ENCODE assay signal across 1 cellular context in genomic region chr2:108370080-108370479, GRCh38.
TF ChIP-seq lines count a peak whose summit lies in the region.

No MANE protein-coding gene starts in this region.

TF ChIP-seq in GM12878, 131 proteins besides CTCF, POLR2A, EP300 and RAD21:
- TF ChIP-seq GATAD2B (conservative IDR thresholded peaks at IDR 0.05; ENCODE audit: low read depth): no peak
- no peak for TF ChIP-seq CBX5 (IDR thresholded peaks at IDR 0.05; ENCODE audit: low read depth)
- no peak for TF ChIP-seq SPI1 (IDR thresholded peaks at IDR 0.05; ENCODE audit: borderline replicate concordance, insufficient read depth, low read depth, low read length)
- TF ChIP-seq NKRF (conservative IDR thresholded peaks at IDR 0.05): no peak
- no peak for TF ChIP-seq CREM (IDR thresholded peaks at IDR 0.05; ENCODE audit: low read depth)
- no peak for TF ChIP-seq SKIL (IDR thresholded peaks at IDR 0.05; ENCODE audit: low read depth, poor library complexity, severe bottlenecking)
- TF ChIP-seq SUZ12 (IDR thresholded peaks at IDR 0.05; ENCODE audit: unreplicated experiment): no peak
- TF ChIP-seq SIN3A (IDR thresholded peaks at IDR 0.05; ENCODE audit: low read depth, low read length): no peak
- no peak for TF ChIP-seq ATF7 (IDR thresholded peaks at IDR 0.05; ENCODE audit: low read depth)
- TF ChIP-seq SUPT20H (IDR thresholded peaks at IDR 0.05; ENCODE audit: borderline replicate concordance, control insufficient read depth, low read depth, low read length): no peak
- no peak for TF ChIP-seq EGR1 (IDR thresholded peaks at IDR 0.05; ENCODE audit: borderline replicate concordance in 1 of 2, low read depth in 2 of 2, low read length in 2 of 2)
- TF ChIP-seq HDAC2 (IDR thresholded peaks at IDR 0.05): no peak
- no peak for TF ChIP-seq MAX (IDR thresholded peaks at IDR 0.05; ENCODE audit: low read depth, low read length)
- no peak for TF ChIP-seq NFYA (IDR thresholded peaks at IDR 0.05; ENCODE audit: borderline replicate concordance, low read depth, low read length)
- TF ChIP-seq SIX5 (IDR thresholded peaks at IDR 0.05; ENCODE audit: low read depth, low read length, severe bottlenecking): no peak
